Comparison of ENCODE assay signal across 1 cellular context in the genomic region with DNA sequence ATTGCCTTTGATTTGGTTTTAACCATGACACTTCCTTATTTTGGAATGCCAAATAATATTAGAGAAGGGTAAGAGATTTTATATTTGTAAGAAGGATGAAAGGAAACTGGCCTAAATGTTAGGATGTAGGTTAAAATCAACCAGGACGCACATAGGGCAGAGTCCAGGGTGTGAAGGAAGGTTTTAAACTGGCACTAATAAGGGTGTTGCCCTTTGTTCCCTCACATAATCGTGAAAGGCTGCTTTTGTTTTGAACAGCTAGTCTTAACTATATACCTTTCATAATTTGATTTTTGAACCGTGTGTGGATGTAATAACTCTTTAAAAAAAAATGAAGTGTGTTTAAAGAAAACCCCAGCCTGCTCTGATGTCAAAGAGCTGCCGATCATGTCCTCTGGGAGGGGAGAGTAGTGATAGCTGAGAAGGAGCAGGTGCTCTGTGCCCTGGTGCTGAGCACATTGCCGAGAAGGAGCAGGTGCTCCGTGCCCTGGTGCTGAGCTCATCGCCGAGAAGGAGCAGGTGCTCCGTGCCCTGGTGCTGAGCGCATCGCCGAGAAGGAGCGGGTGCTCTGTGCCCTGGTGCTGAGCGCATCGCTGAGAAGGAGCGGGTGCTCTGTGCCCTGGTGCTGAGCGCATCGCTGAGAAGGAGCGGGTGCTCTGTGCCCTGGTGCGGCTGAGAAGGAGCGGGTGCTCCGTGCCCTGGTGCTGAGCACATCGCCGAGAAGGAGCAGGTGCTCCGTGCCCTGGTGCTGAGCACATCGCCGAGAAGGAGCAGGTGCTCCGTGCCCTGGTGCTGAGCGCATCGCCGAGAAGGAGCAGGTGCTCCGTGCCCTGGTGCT. TPM values are rescaled to one million over a fixed set of nuclear protein-coding genes. Genes with fewer than 3 reads are reported as not detected.
"Had no signal": no experiment of that assay in that cellular context is flagged by ENCODE, and none has a peak within 500 bp of the region (broad histone marks: within the 10 kb centered on the region; RNA-seq: fewer than 3 reads in every experiment).

No MANE protein-coding gene starts in this region.

RNA-seq across cellular contexts. Expression of gene SLC22A1, which starts 31.0 kb away (rescaled TPM):
- total RNA-seq: SJSA1 had no signal
